ENCODE assay signal across 3 cellular contexts in the genomic region with DNA sequence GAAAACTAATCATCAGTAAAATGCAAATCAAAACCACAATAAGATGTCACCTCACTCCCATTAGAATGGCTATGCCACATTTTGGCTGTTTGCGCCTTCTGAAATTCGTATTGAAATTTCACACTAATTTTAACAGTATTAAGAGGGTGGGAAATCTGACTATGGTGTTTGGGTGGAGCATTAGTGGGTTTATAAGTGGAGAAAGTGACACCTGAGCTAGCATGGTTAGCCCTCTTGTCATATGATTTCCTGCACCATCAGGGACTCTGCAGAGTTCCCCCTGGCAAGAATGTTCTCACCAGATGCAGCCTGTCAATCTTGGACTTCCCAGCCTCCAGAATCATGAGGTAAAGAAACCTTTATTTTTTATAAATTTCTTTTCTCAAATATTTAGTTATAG.
"Had no signal": no experiment of that assay in that cellular context is flagged by ENCODE, and none has a peak within 500 bp of the region (broad histone marks: within the 10 kb centered on the region; RNA-seq: fewer than 3 reads in every experiment).

No MANE protein-coding gene starts in this region.

- DNase-seq: GDM1, GF-D8 had no signal

- ATAC-seq: GM12878 had no signal
